Comparison of ENCODE assay signal across 8 cellular contexts in the genomic region with DNA sequence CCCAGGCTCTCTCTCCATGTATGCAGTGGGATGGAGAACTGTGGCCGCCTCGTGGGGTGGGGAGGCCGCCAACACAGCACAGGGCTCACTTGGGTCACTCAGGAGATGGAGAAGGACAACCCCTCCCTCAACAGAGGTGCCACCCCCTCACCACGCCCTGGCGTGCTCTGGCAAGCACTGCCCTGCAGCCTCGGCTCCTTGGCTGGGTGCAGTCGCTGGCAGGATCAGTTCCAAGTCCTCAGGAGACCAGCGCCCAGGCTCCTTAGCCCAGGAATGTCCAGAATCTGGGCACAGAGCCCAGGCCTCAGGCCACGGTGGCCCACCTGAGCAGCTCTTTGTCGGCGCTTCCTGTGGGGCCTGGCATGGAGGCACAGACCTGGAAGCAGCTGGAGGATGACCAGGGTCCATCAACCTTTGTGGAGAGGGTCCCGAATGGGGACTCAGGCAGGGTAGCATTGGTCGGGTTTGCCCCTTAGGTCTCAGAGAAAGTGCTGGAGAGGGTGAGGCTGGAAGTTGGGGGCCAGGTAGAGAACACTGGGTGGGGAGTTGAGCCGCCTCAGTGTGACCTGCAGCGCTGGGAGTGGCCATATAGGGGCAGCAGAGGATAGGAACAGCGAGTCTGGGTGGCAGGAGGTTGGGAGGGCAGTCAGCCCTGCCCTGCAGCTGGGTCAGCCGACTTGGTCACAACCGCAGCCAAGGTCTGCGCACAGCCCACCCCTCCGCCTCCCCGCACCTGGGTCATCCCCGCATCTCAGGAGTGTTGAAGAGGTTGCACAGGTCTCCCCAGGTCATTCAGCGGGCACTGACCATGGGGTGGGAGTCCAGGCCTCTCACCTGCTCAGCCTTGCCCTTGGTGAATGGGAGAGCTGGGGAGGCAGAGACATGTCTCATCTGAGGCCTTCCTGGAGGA. TPM values are rescaled to one million over a fixed set of nuclear protein-coding genes. Genes with fewer than 3 reads are reported as not detected.
DNase-seq lines count a peak whose midpoint lies in the region; ATAC-seq, FAIRE-seq and TF ChIP-seq lines count a peak whose summit lies in the region.

No MANE protein-coding gene starts in this region.

- DNase-seq in Caki2 (ENCODE audit: low read depth) (peak; percentile 56), HK-2 (ENCODE audit: unreplicated experiment) (peak; percentile 79), SK-N-DZ (ENCODE audit: low spot score) (peak; percentile 66), T47D (ENCODE audit: low read depth in 1 of 2, low spot score in 1 of 2) (peak; percentile 68 to 80), kidney (peak; percentile 92)
- peak; percentile 16 to 27 for DNase-seq in stimulated activated CD4-positive, alpha-beta T cell treated with anti-CD3 and anti-CD28 coated beads, Interleukin-15, amount 100 ng/mL, for 48 hours (ENCODE audit: low read depth in 2 of 2)

- H3K27ac ChIP-seq in kidney (ENCODE audit: low read depth in 2 of 2, low read length in 2 of 2), result peak overlapping the region; percentile 16 to 56

- peak; percentile 87 for TF ChIP-seq CTCF in kidney (IDR thresholded peaks at IDR 0.05; ENCODE audit: borderline replicate concordance, extremely low read depth, insufficient read depth)

- in situ Hi-C loops in Caki2 (cut with HindIII; ENCODE audit: low pct_unique_long_range_greater_than_20kb, low sequenced_read_pairs) (no loop called here), T47D (cut with HindIII; ENCODE audit: low pct_unique_long_range_greater_than_20kb, low sequenced_read_pairs) (no loop called here)

- H3K9me3 ChIP-seq in kidney (ENCODE audit: control insufficient read depth in 1 of 2, low read length in 2 of 2), result no peaks in the 10 kb centered on the region

- H3K36me3 ChIP-seq in kidney (ENCODE audit: control insufficient read depth in 1 of 2, insufficient read depth in 2 of 2, low read length in 2 of 2), result peaks cover 0 to 3% of the 10 kb centered on the region in 2 donors

- no peak for FAIRE-seq in kidney (lab: Jason Lieb, UNC)

- ATAC-seq in HG03045 (IDR thresholded peaks at IDR 0.05; ENCODE audit: unreplicated experiment), result no peak
- ATAC-seq in GM18907 (IDR thresholded peaks at IDR 0.05; ENCODE audit: unreplicated experiment), result no peak

- H3K4me3 ChIP-seq in kidney (ENCODE audit: low read length in 2 of 2), result no peak overlapping the region

- no peak overlapping the region for H3K9ac ChIP-seq in kidney (ENCODE audit: low read length in 2 of 2)

- intact Hi-C loops in kidney (cut with DNase I), result no loop called here

- peaks cover 8 to 12% of the 10 kb centered on the region in 2 donors for H3K4me1 ChIP-seq in kidney (ENCODE audit: control insufficient read depth in 1 of 2, insufficient read depth in 1 of 2, low read depth in 1 of 2, low read length in 2 of 2)

RNA-seq across cellular contexts. Expression of gene SUSD2, which starts 8.2 kb away (rescaled TPM):
- total RNA-seq in Caki2 (2014; rRNA removed; shearing (Covaris generic); ENCODE audit: low replicate concordance), result not detected in 2 replicates
- 0.53 and 0.60 TPM in 2 replicates for polyA plus RNA-seq in SK-N-DZ (2014; cell fraction: cytosol; rRNA removed)
- 0.70 and 2.1 TPM in 2 replicates for polyA plus RNA-seq in SK-N-DZ (2014; cell fraction: nucleus; rRNA removed)
- 14.8 TPM for total RNA-seq in kidney
- 25.2 TPM for polyA plus RNA-seq in kidney (ENCODE audit: insufficient read depth, low read depth, low replicate concordance)

RNA-seq across cellular contexts. Expression of gene GGT5, which starts 55.4 kb away (rescaled TPM):
- total RNA-seq in Caki2 (2014; rRNA removed; shearing (Covaris generic); ENCODE audit: low replicate concordance), result not detected in 2 replicates
- polyA plus RNA-seq in SK-N-DZ (2014; cell fraction: cytosol; rRNA removed), result 0.38 TPM in 1 of 2 replicates, not detected in the other
- 0.25 TPM in 1 of 2 replicates, not detected in the other for polyA plus RNA-seq in SK-N-DZ (2014; cell fraction: nucleus; rRNA removed)
- total RNA-seq in kidney, result 103 TPM
- 63.2 TPM for polyA plus RNA-seq in kidney (ENCODE audit: insufficient read depth, low read depth, low replicate concordance)

Comparison
In these comparisons a context has a peak if more than half of its experiments do, and no peak if none do; other contexts are left out.
1. DNase-seq: peak in every context shown above with its lines; median percentile 92 in kidney; 79 in HK-2; 74 in T47D; 66 in SK-N-DZ; 56 in Caki2; 22 in stimulated activated CD4-positive, alpha-beta T cell treated with anti-CD3 and anti-CD28 coated beads, Interleukin-15, amount 100 ng/mL, for 48 hours.
2. RNA of gene SUSD2, which starts 8.2 kb away (total RNA-seq): 14.8 TPM in kidney (single experiment); not detected in Caki2; every median in the first group is over 10 times any median in the second.
3. RNA of gene GGT5, which starts 55.4 kb away (total RNA-seq): 103 TPM in kidney (single experiment); not detected in Caki2; every median in the first group is over 100 times any median in the second.